In the genomic region with DNA sequence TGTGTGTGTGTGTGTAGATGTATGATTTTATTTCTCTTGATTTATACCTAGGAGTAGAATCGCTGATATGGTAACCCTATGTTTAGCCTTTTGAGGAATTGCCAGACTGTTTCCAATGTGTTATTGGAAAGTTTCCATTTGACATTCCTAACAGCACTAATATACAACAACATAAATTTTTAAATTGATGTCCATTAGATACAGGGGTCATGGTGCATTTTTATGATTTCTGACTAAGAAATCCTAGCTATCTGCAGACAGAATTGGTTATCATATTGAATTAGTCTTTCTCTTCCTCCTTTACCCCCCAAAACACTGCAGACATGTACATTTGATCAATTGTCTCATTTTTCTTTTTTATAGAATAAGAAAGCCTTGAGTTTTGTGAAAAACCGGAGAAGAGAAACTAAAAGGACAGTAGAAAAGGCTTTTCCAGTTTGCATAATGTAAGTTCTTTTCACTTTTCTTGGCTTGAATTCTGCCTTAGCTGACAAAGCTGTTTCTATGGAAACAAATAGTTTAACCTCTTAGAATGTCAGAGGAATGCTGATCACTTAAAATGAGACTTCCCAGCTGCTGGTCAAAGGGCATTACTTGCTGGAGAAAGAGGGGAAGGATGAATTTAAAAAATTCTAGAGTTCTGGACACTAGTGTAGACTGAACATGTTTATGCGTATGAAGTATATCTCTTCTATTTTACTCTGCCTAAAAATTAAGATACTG, we compare ENCODE assay signal across 11 cellular contexts. TPM values are rescaled to one million over a fixed set of nuclear protein-coding genes. Genes with fewer than 3 reads are reported as not detected.
DNase-seq lines count a peak whose midpoint lies in the region; ATAC-seq and TF ChIP-seq lines count a peak whose summit lies in the region.
"Had no signal": no experiment of that assay in that cellular context is flagged by ENCODE, and none has a peak within 500 bp of the region (broad histone marks: within the 10 kb centered on the region; RNA-seq: fewer than 3 reads in every experiment).

No MANE protein-coding gene starts in this region.

- H3K4me3 ChIP-seq in heart left ventricle (peak overlapping the region in 5 of 12 donors; percentile 11 to 39 (median 30)), osteoblast (ENCODE audit: insufficient read depth, low read length) (peak overlapping the region; percentile 20)

- H3K9me3 ChIP-seq in heart left ventricle, result no peaks in the 10 kb centered on the region
- no peaks in the 10 kb centered on the region for H3K9me3 ChIP-seq in osteoblast (ENCODE audit: low read depth, low read length)
- no peaks in the 10 kb centered on the region for H3K9me3 ChIP-seq in CD4-positive, alpha-beta T cell (ENCODE audit: control insufficient read depth, low read length)

- intact Hi-C loops in heart left ventricle (cut with DNase I), result loop anchor here in 2 of 10 donors (2.0 to 10.0 kb wide), 2 partner anchors 29 to 515 kb away; partner anchors contain the start of gene PALS1 (in 1 of the 2)
- intact Hi-C loops in CD4-positive, alpha-beta T cell (cut with DNase I, micrococcal nuclease), result no loop called here

- peak overlapping the region; percentile 62 for H3K4me2 ChIP-seq in osteoblast (ENCODE audit: insufficient read depth, low read length)

- DNase-seq in AG09319 (ENCODE audit: extremely low read depth, low read depth), result peak; percentile 63
- DNase-seq in WTC11 (ENCODE audit: low spot score), result no peak
- DNase-seq in heart left ventricle, result peak in 1 of 5 donors; percentile 21
- DNase-seq in osteoblast (ENCODE audit: insufficient read length, low spot score, missing footprints), result peak; percentile 39
- DNase-seq in CD4-positive, alpha-beta T cell, result no peak
- no peak for DNase-seq in SHP77 treated with DMSO at 0.1 percent for 48 hours (lab: John Stamatoyannopoulos, UW)
- DNase-seq in NCI-H748 treated with DMSO at 0.1 percent for 48 hours (lab: John Stamatoyannopoulos, UW), result no peak
- DNase-seq: naive thymus-derived CD8-positive, alpha-beta T cell had no signal

- H2AFZ ChIP-seq in osteoblast (ENCODE audit: low read length), result no peak overlapping the region

- peaks cover 77% of the 10 kb centered on the region for H3K79me2 ChIP-seq in osteoblast (ENCODE audit: insufficient read depth, low read length)

- CTCF ChIA-PET in WTC11 (lab: Charles Lee), result interaction anchor here (1.6 kb wide), 1 partner anchor 17 kb away, joined by 8 read pairs; no protein-coding TSS in a partner anchor
- CTCF ChIA-PET in CD4-positive, alpha-beta T cell (lab: Charles Lee), result interaction anchor here (1.1 kb wide), 1 partner anchor 17 kb away, joined by 3 read pairs; no protein-coding TSS in a partner anchor

- WGBS in heart left ventricle, 4 donors, result 59 to 63% (median 62%) methylated on average over 3 of the region's 3 CpGs

- POLR2A ChIA-PET in WTC11 (lab: Charles Lee), result no interaction called here
- POLR2A ChIA-PET in CD4-positive, alpha-beta T cell (lab: Charles Lee), result no interaction called here

- ATAC-seq in WTC11 (no peak), heart left ventricle (peak in 3 of 4 donors; percentile 38 to 65 (median 56)), HG03432 (IDR thresholded peaks at IDR 0.05; ENCODE audit: unreplicated experiment) (no peak)
- ATAC-seq in CD4-positive, alpha-beta T cell (ENCODE audit: poor library complexity), result no peak
- ATAC-seq: activated naive CD4-positive, alpha-beta T cell treated with anti-CD3 and anti-CD28 coated beads, Interleukin-2, amount 50 U/mL, for 72 hours; naive thymus-derived CD8-positive, alpha-beta T cell had no signal

- H3K9me3 Mint-ChIP-seq in WTC11, result no peaks in the 10 kb centered on the region
- no peaks in the 10 kb centered on the region for H3K9me3 Mint-ChIP-seq in CD4-positive, alpha-beta T cell
- H3K9me3 Mint-ChIP-seq: activated naive CD4-positive, alpha-beta T cell treated with anti-CD3 and anti-CD28 coated beads, Interleukin-2, amount 50 U/mL, for 72 hours; stimulated activated naive CD8-positive, alpha-beta T cell treated with anti-CD3 and anti-CD28 coated beads, Interleukin-15, Interleukin-2, amounts not matched to agents 100 ng/mL and 50 ng/mL, for 24 hours had no signal

- peaks cover 8% of the 10 kb centered on the region for H3K36me3 Mint-ChIP-seq in WTC11
- H3K36me3 Mint-ChIP-seq in CD4-positive, alpha-beta T cell (ENCODE audit: low read depth), result peaks cover 39% of the 10 kb centered on the region

- TF ChIP-seq CTCF in AG09319 (IDR thresholded peaks at IDR 0.05; ENCODE audit: low read depth, low read length), result no peak
- TF ChIP-seq CTCF in WTC11 (IDR thresholded peaks at IDR 0.05), result no peak
- TF ChIP-seq CTCF in heart left ventricle (IDR thresholded peaks at IDR 0.05), result no peak
- no peak for TF ChIP-seq CTCF in osteoblast (IDR thresholded peaks at IDR 0.05; ENCODE audit: extremely low read depth, low read depth, low read length)
- no peak for TF ChIP-seq CTCF in CD4-positive, alpha-beta T cell (IDR thresholded peaks at IDR 0.05)

- H3K4me3 Mint-ChIP-seq in WTC11, result peak overlapping the region; percentile 46
- H3K4me3 Mint-ChIP-seq in CD4-positive, alpha-beta T cell, result no peak overlapping the region
- H3K4me3 Mint-ChIP-seq: naive thymus-derived CD8-positive, alpha-beta T cell; stimulated activated naive CD8-positive, alpha-beta T cell treated with anti-CD3 and anti-CD28 coated beads, Interleukin-15, Interleukin-2, amounts not matched to agents 100 ng/mL and 50 ng/mL, for 24 hours had no signal

- peaks cover 0 to 6% (median 0%) of the 10 kb centered on the region in 9 donors for H3K36me3 ChIP-seq in heart left ventricle
- peaks cover 5% of the 10 kb centered on the region for H3K36me3 ChIP-seq in osteoblast (ENCODE audit: insufficient read depth, low read length)

- H3K27ac ChIP-seq in heart left ventricle, result peak overlapping the region in 6 of 12 donors; percentile 5 to 78 (median 30)
- H3K27ac ChIP-seq in osteoblast (ENCODE audit: low read depth, low read length), result peak overlapping the region; percentile 78
- no peak overlapping the region for H3K27ac ChIP-seq in CD4-positive, alpha-beta T cell (ENCODE audit: low read depth, low read length)

- no peaks in the 10 kb centered on the region for H3K27me3 Mint-ChIP-seq in WTC11 (ENCODE audit: low read depth)
- no peaks in the 10 kb centered on the region for H3K27me3 Mint-ChIP-seq in CD4-positive, alpha-beta T cell
- H3K27me3 Mint-ChIP-seq: naive thymus-derived CD8-positive, alpha-beta T cell; stimulated activated naive CD8-positive, alpha-beta T cell treated with anti-CD3 and anti-CD28 coated beads, Interleukin-15, Interleukin-2, amounts not matched to agents 100 ng/mL and 50 ng/mL, for 24 hours had no signal

- TF ChIP-seq POLR2A in heart left ventricle (IDR thresholded peaks at IDR 0.05), result no peak

- H3K4me1 ChIP-seq in heart left ventricle (peaks cover 0 to 46% (median 33%) of the 10 kb centered on the region in 12 donors), osteoblast (ENCODE audit: insufficient read depth, low read length) (peaks cover 33% of the 10 kb centered on the region)

- H3K27me3 ChIP-seq in heart left ventricle (no peaks in the 10 kb centered on the region), osteoblast (ENCODE audit: insufficient read depth, low read length) (no peaks in the 10 kb centered on the region)
- no peaks in the 10 kb centered on the region for H3K27me3 ChIP-seq in CD4-positive, alpha-beta T cell (ENCODE audit: control insufficient read depth, insufficient read depth, low read length)

- H4K20me1 ChIP-seq in osteoblast (ENCODE audit: insufficient read depth, low read length), result peaks cover 7% of the 10 kb centered on the region

- peaks cover 31% of the 10 kb centered on the region for H3K4me1 Mint-ChIP-seq in WTC11
- H3K4me1 Mint-ChIP-seq in CD4-positive, alpha-beta T cell (ENCODE audit: low read depth), result peaks cover 18% of the 10 kb centered on the region

- H3K27ac Mint-ChIP-seq in WTC11, result peak overlapping the region; percentile 82
- no peak overlapping the region for H3K27ac Mint-ChIP-seq in CD4-positive, alpha-beta T cell
- H3K27ac Mint-ChIP-seq: activated naive CD4-positive, alpha-beta T cell treated with anti-CD3 and anti-CD28 coated beads, Interleukin-2, amount 50 U/mL, for 72 hours; stimulated activated naive CD8-positive, alpha-beta T cell treated with anti-CD3 and anti-CD28 coated beads, Interleukin-15, Interleukin-2, amounts not matched to agents 100 ng/mL and 50 ng/mL, for 24 hours had no signal

TF ChIP-seq in WTC11, 78 proteins besides CTCF, POLR2A, EP300 and RAD21:
- no peak for TF ChIP-seq NR1H2 (CRISPR knock-in tag; IDR thresholded peaks at IDR 0.05)
- no peak for TF ChIP-seq NFE2L1 (CRISPR knock-in tag; IDR thresholded peaks at IDR 0.05)
- no peak for TF ChIP-seq NFYB (CRISPR knock-in tag; conservative IDR thresholded peaks at IDR 0.05; ENCODE audit: low read depth)
- TF ChIP-seq ZNF219 (CRISPR knock-in tag; IDR thresholded peaks at IDR 0.05; ENCODE audit: borderline replicate concordance), result no peak
- TF ChIP-seq HMGA2 (CRISPR knock-in tag; IDR thresholded peaks at IDR 0.05), result no peak
- TF ChIP-seq JAZF1 (CRISPR knock-in tag; IDR thresholded peaks at IDR 0.05), result no peak
- TF ChIP-seq NFATC4 (CRISPR knock-in tag; IDR thresholded peaks at IDR 0.05), result no peak
- TF ChIP-seq SP1 (CRISPR knock-in tag; conservative IDR thresholded peaks at IDR 0.05), result no peak
TF ChIP-seq in WTC11: peak in this region for 0.

RNA-seq across cellular contexts. Expression of gene PALS1, which starts 28.3 kb away (rescaled TPM):
- 18.0 to 21.7 TPM (median 21.0 TPM) in 3 replicates for total RNA-seq in WTC11 (2021)
- 10 to 100 TPM in 8 of 9 donors, 1 to 10 TPM in 1; 9.9 to 19.9 (median 14.6) TPM for total RNA-seq in heart left ventricle
- 1 to 10 TPM; 4.0 to 9.5 TPM for polyA plus RNA-seq in heart left ventricle
- total RNA-seq in osteoblast, result 21.2 and 21.7 TPM in 2 replicates
- total RNA-seq in CD4-positive, alpha-beta T cell, result 10 to 100 TPM; 12.1 TPM

Comparison
In these comparisons a context has a peak if more than half of its experiments do, and no peak if none do; other contexts are left out.
1. DNase-seq: peak in AG09319 (single experiment) and osteoblast (single experiment); none in WTC11 (single experiment), CD4-positive, alpha-beta T cell (0 of 10), SHP77 treated with DMSO at 0.1 percent for 48 hours (single experiment) and NCI-H748 treated with DMSO at 0.1 percent for 48 hours (single experiment).
2. ATAC-seq: peak in heart left ventricle (3 of 4); none in WTC11 (single experiment), CD4-positive, alpha-beta T cell (single experiment) and HG03432 (single experiment).